In genomic region chr11:16193897-16194381, GRCh38 we compare ENCODE assay signal across 20 cellular contexts.
DNase-seq lines count a peak whose midpoint lies in the region; ATAC-seq, FAIRE-seq and TF ChIP-seq lines count a peak whose summit lies in the region.
"Had no signal": no experiment of that assay in that cellular context is flagged by ENCODE, and none has a peak within 500 bp of the region (broad histone marks: within the 10 kb centered on the region; RNA-seq: fewer than 3 reads in every experiment).

No MANE protein-coding gene starts in this region.

- H3K79me2 ChIP-seq in K562 (ENCODE audit: control insufficient read depth, insufficient read depth, low read length), result no peaks in the 10 kb centered on the region

- H3K4me3 ChIP-seq in K562, result no peak overlapping the region
- H3K4me3 ChIP-seq: tibial artery had no signal

- no peaks in the 10 kb centered on the region for H3K9me3 ChIP-seq in K562 (replicated peaks; ENCODE audit: control insufficient read depth, insufficient read depth, low read depth, low read length)
- H3K9me3 ChIP-seq: tibial artery had no signal

- no peak; a peak in 1 of 4 replicates for TF ChIP-seq RAD21 in K562 (CRISPR knock-in tag; conservative IDR thresholded peaks at IDR 0.05 in 1 of 2, IDR thresholded peaks at IDR 0.05 in 1 of 2)

- in situ Hi-C loops in K562 (cut with MboI), result loop anchor here (5.0 kb wide), 1 partner anchor 413 kb away; no protein-coding TSS in a partner anchor

- H3K4me2 ChIP-seq in K562 (ENCODE audit: insufficient read depth, low read length), result no peak overlapping the region

- H3K4me1 ChIP-seq in K562 (replicated peaks in 1 of 2; ENCODE audit: control insufficient read depth in 2 of 2, insufficient read depth in 2 of 2, low read length in 2 of 2), result peaks cover 3 to 15% of the 10 kb centered on the region in 2 experiments; a peak in 4 of 5 replicates

- BruUV-seq in K562 (replicated peaks; lab: Mats Ljungman, UMichigan), result no TSS peak

- no peaks in the 10 kb centered on the region for H4K20me1 ChIP-seq in K562 (replicated peaks; ENCODE audit: control insufficient read depth, insufficient read depth, low read length)

- CTCF ChIA-PET in K562 (lab: Yijun Ruan, JAX; ENCODE audit: low intra/inter-chr PET ratio), result no interaction called here

- no peak overlapping the region for H3K27ac ChIP-seq in K562 (ENCODE audit: extremely low read depth, low read depth, low read length)
- H3K27ac ChIP-seq: 22Rv1, VCaP had no signal

- TF ChIP-seq POLR2A in K562 (conservative IDR thresholded peaks at IDR 0.05), result no peak

- DNase-seq in NCI-H146 (lab: John Stamatoyannopoulos, UW) (peak; percentile 13), NCI-H146 treated with DMSO at 0.1 percent for 48 hours (lab: John Stamatoyannopoulos, UW; ENCODE audit: unreplicated experiment) (no peak), K562 (ENCODE audit: extremely low read depth in 1 of 4, low spot score in 3 of 4) (peak in 2 of 4 experiments; percentile 51 to 61), islet precursor cell (peak; percentile 64), sciatic nerve (ENCODE audit: low spot score) (no peak), AML-193 (lab: John Stamatoyannopoulos, UW) (no peak), amniotic stem cell (lab: John Stamatoyannopoulos, UW) (no peak), SHP77 treated with DMSO at 0.1 percent for 48 hours (lab: John Stamatoyannopoulos, UW) (no peak)
- DNase-seq: activated CD4-positive, alpha-beta memory T cell treated with anti-CD3 and anti-CD28 coated beads, Interleukin-2, amount 10 ng/mL, durations not matched to agents 7 days and 5 days; activated T-cell treated with anti-CD3 and anti-CD28 coated beads, Interleukin-2, amount 50 U/mL, for 48 hours; NCI-H1105 treated with DMSO at 0.1 percent for 48 hours; NK-92 treated with Interleukin-12 subunit alpha and Interleukin-12 subunit beta, amount 100 ng/mL, for 24 hours; posterior cingulate gyrus; RPMI8226; tibial artery had no signal

- POLR2A ChIA-PET in K562 (lab: Yijun Ruan, JAX), result interaction anchor here (0.5 to 1.8 kb wide), 5 partner anchors 10 to 412 kb away, joined by 3 to 9 read pairs (median 5); no protein-coding TSS in a partner anchor

- intact Hi-C loops in K562 (cut with micrococcal nuclease), result loop anchor here (5.0 to 10.0 kb wide), 3 partner anchors 83 to 249 kb away; partner anchors contain the start of gene SOX6
- intact Hi-C loops in sciatic nerve (cut with DNase I), result no loop called here

- no peak overlapping the region for H3K9ac ChIP-seq in K562 (ENCODE audit: insufficient read depth in 1 of 2, low read depth in 2 of 2, low read length in 2 of 2)

- TF ChIP-seq CTCF in K562 (IDR thresholded peaks at IDR 0.05 in 2 of 3, conservative IDR thresholded peaks at IDR 0.05 in 1 of 3; ENCODE audit: insufficient read depth in 2 of 3, low read depth in 1 of 3, low read length in 3 of 3), result no peak

- TF ChIP-seq EP300 in K562 (IDR thresholded peaks at IDR 0.05; ENCODE audit: low read length), result peak; percentile 73; the same call in 1 of the 2 replicates

- ATAC-seq in K562 (peak; percentile 68), sciatic nerve (peak; percentile 66)
- ATAC-seq: activated naive CD4-positive, alpha-beta T cell treated with anti-CD3 and anti-CD28 coated beads, Interleukin-2, amount 50 U/mL, for 72 hours; stimulated activated memory B cell treated with anti-CD40 and anti-IgM and Interleukin-4, amounts not matched to agents 10 μg/mL and 1 μg/mL and 100 μg/mL, for 72 hours had no signal

- peak; percentile 70 for FAIRE-seq in K562 (lab: Jason Lieb, UNC)
- FAIRE-seq: D721Med had no signal

- H3K27me3 ChIP-seq in K562 (ENCODE audit: control insufficient read depth in 2 of 2, insufficient read depth in 2 of 2, low read length in 2 of 2), result no peaks in the 10 kb centered on the region
- H3K27me3 ChIP-seq: tibial artery had no signal

- 7% methylated on average over 1 of the region's 1 CpG for WGBS in K562 (ENCODE audit: insufficient coverage, low coverage, missing lambda C conversion rate)

- H3K36me3 ChIP-seq in K562 (ENCODE audit: control insufficient read depth, insufficient read depth, low read length), result no peaks in the 10 kb centered on the region
- H3K36me3 ChIP-seq: tibial artery had no signal

- no peaks in the 10 kb centered on the region for H3K9me1 ChIP-seq in K562 (ENCODE audit: control insufficient read depth, insufficient read depth, low read length)

- H2AFZ ChIP-seq in K562 (ENCODE audit: low read depth, low read length), result no peak overlapping the region

TF ChIP-seq in K562, 482 proteins besides CTCF, POLR2A, EP300 and RAD21 (continues in another document):
- peak; percentile 91 for TF ChIP-seq LEF1 (IDR thresholded peaks at IDR 0.05)
- peak; percentile 75 for TF ChIP-seq DACH1 (IDR thresholded peaks at IDR 0.05; ENCODE audit: partially characterized antibody)
- peak; percentile 33 to 75; a peak in 3 of 4 replicates for TF ChIP-seq TRIM24 (IDR thresholded peaks at IDR 0.05)
- TF ChIP-seq ATF1 (CRISPR knock-in tag; IDR thresholded peaks at IDR 0.05), result no peak
- peak; percentile 38; the same call in 1 of the 2 replicates for TF ChIP-seq ATF1 (tag; IDR thresholded peaks at IDR 0.05)
- TF ChIP-seq ZNF592 (IDR thresholded peaks at IDR 0.05), result peak; percentile 36; the same call in 1 of the 2 replicates
- no peak for TF ChIP-seq SETDB1 (IDR thresholded peaks at IDR 0.05; ENCODE audit: low read length)
- peak; percentile 85 for TF ChIP-seq TAL1 (IDR thresholded peaks at IDR 0.05)
- TF ChIP-seq, protein P1, sequence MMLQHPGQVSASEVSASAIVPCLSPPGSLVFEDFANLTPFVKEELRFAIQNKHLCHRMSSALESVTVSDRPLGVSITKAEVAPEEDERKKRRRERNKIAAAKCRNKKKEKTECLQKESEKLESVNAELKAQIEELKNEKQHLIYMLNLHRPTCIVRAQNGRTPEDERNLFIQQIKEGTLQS (IDR thresholded peaks at IDR 0.05), result peak; percentile 43; the same call in 1 of the 2 replicates
- TF ChIP-seq, protein P1 (CRISPR knock-in tag; conservative IDR thresholded peaks at IDR 0.05), result no peak
- TF ChIP-seq TCF7 (IDR thresholded peaks at IDR 0.05; ENCODE audit: borderline replicate concordance), result peak; percentile 93
- TF ChIP-seq ZNF561 (CRISPR knock-in tag; conservative IDR thresholded peaks at IDR 0.05), result no peak
- TF ChIP-seq, protein P2, sequence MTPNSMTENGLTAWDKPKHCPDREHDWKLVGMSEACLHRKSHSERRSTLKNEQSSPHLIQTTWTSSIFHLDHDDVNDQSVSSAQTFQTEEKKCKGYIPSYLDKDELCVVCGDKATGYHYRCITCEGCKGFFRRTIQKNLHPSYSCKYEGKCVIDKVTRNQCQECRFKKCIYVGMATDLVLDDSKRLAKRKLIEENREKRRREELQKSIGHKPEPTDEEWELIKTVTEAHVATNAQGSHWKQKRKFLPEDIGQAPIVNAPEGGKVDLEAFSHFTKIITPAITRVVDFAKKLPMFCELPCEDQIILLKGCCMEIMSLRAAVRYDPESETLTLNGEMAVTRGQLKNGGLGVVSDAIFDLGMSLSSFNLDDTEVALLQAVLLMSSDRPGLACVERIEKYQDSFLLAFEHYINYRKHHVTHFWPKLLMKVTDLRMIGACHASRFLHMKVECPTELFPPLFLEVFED (CRISPR knock-in tag; conservative IDR thresholded peaks at IDR 0.05), result no peak
- TF ChIP-seq SMARCC2 (IDR thresholded peaks at IDR 0.05; ENCODE audit: low read depth), result peak; percentile 74
- no peak for TF ChIP-seq L3MBTL2 (IDR thresholded peaks at IDR 0.05)
- peak; percentile 41 for TF ChIP-seq TAF9B (IDR thresholded peaks at IDR 0.05; ENCODE audit: partially characterized antibody)
- peak; percentile 63; the same call in 1 of the 2 replicates for TF ChIP-seq FOXJ3 (CRISPR knock-in tag; IDR thresholded peaks at IDR 0.05)
- TF ChIP-seq, protein P3, sequence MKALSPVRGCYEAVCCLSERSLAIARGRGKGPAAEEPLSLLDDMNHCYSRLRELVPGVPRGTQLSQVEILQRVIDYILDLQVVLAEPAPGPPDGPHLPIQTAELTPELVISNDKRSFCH (CRISPR knock-in tag; IDR thresholded peaks at IDR 0.05), result no peak
- TF ChIP-seq, protein P3 (tag; IDR thresholded peaks at IDR 0.05), result peak; percentile 96
- TF ChIP-seq GATAD2A (IDR thresholded peaks at IDR 0.05), result no peak
- peak in 1 of 2 experiments; percentile 44 for TF ChIP-seq NCOA2 (IDR thresholded peaks at IDR 0.05; ENCODE audit: partially characterized antibody in 2 of 2)

Comparison
In these comparisons a context has a peak if more than half of its experiments do, and no peak if none do; other contexts are left out.
1. DNase-seq: peak in NCI-H146 (single experiment) and islet precursor cell (single experiment); none in NCI-H146 treated with DMSO at 0.1 percent for 48 hours (single experiment), sciatic nerve (single experiment), AML-193 (0 of 2), amniotic stem cell (single experiment) and SHP77 treated with DMSO at 0.1 percent for 48 hours (single experiment).